Comparison of ENCODE assay signal across 12 cellular contexts in genomic region chr2:152054593-152054992, GRCh38. TPM values are rescaled to one million over a fixed set of nuclear protein-coding genes. Genes with fewer than 3 reads are reported as not detected.
DNase-seq lines count a peak whose midpoint lies in the region; ATAC-seq and TF ChIP-seq lines count a peak whose summit lies in the region.
"Had no signal": no experiment of that assay in that cellular context is flagged by ENCODE, and none has a peak within 500 bp of the region (broad histone marks: within the 10 kb centered on the region; RNA-seq: fewer than 3 reads in every experiment).

No MANE protein-coding gene starts in this region.

- H3K9me3 ChIP-seq in BE2C: no peaks in the 10 kb centered on the region

- no peaks in the 10 kb centered on the region for H3K36me3 ChIP-seq in BE2C

- DNase-seq in AG10803 (ENCODE audit: low read depth): peak; percentile 93
- DNase-seq in LoVo (ENCODE audit: low spot score): peak; percentile 57
- peak; percentile 51 for DNase-seq in amniotic stem cell (lab: John Stamatoyannopoulos, UW)
- peak; percentile 74 for DNase-seq in iris pigment epithelial cell (ENCODE audit: low read depth)
- DNase-seq in BE2C: no peak
- DNase-seq in NK-92 (lab: John Stamatoyannopoulos, UW; ENCODE audit: unreplicated experiment): no peak
- DNase-seq: CD8-positive, alpha-beta memory T cell; effector memory CD4-positive, alpha-beta T cell; stimulated activated naive CD8-positive, alpha-beta T cell treated with anti-CD3 and anti-CD28 coated beads, Interleukin-15, amount 100 ng/mL, for 72 hours had no signal

- no peaks in the 10 kb centered on the region for H3K27me3 ChIP-seq in BE2C

- no peak for ATAC-seq in GM21576 (IDR thresholded peaks at IDR 0.05; ENCODE audit: unreplicated experiment)
- no peak for ATAC-seq in GM18861 (IDR thresholded peaks at IDR 0.05; ENCODE audit: unreplicated experiment)
- ATAC-seq: stimulated activated naive CD8-positive, alpha-beta T cell treated with anti-CD3 and anti-CD28 coated beads, Interleukin-15, amount 100 ng/mL, for 72 hours; WTC11 had no signal

- peak; percentile 52 for TF ChIP-seq CTCF in AG10803 (conservative IDR thresholded peaks at IDR 0.05; ENCODE audit: low read length)
- no peak for TF ChIP-seq CTCF in BE2C (IDR thresholded peaks at IDR 0.05; ENCODE audit: low read depth, low read length)

- H3K4me3 ChIP-seq in AG10803 (ENCODE audit: low read length) (no peak overlapping the region), BE2C (ENCODE audit: low read depth, low read length) (no peak overlapping the region)

- H3K4me1 ChIP-seq in BE2C: no peaks in the 10 kb centered on the region

RNA-seq across cellular contexts. Expression of gene CACNB4, which starts 44.3 kb away (rescaled TPM):
- polyA plus RNA-seq in BE2C (2012; ENCODE audit: insufficient read depth, insufficient read length, low read depth): 0.83 TPM
- polyA plus RNA-seq: CD8-positive, alpha-beta memory T cell had no signal

Comparison
In these comparisons a context has a peak if more than half of its experiments do, and no peak if none do; other contexts are left out.
1. DNase-seq: peak in AG10803 (single experiment), LoVo (single experiment), amniotic stem cell (single experiment) and iris pigment epithelial cell (single experiment); none in BE2C (single experiment) and NK-92 (single experiment).